ENCODE assay signal across 11 cellular contexts in the genomic region with DNA sequence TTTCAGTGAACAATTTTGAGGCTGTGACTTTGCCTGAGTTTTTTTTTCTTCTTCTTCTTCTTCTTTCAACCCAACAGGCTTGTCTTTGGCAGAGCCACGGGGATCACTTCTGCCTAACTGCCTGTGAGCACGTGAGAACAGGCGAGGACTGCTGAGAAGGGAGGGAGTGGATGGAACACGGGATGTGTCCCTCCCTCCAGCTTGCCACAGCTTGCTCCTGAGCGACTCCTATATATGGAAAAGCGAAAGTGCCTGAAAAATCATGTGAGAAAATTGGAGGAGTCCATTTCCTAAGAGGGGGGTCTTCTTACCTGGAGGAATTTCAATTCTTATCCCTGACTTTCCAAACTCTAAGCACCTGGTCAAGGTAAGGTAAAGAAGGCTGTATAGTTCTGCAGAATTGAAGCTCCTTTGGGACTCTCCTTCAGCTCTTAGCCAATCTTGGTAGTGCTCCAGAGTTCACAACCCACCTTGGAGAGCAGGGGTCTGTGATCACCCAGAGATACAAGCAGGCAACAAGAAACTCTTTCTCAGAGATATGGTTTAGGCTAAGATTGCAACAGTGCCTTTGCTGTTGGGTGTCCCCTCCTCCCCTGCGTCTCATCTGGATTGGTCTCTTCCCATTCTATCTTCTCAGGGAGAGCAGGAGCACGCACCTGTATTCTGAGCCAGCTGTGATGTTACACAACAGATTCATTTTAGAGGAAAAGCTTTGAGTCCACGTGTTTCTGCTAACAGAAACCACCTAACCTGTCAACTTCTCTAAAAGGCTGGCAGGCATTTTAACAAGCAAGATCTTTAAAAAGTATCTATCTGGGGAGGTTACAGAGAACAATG. TPM values are rescaled to one million over a fixed set of nuclear protein-coding genes. Genes with fewer than 3 reads are reported as not detected.
DNase-seq lines count a peak whose midpoint lies in the region; ATAC-seq and TF ChIP-seq lines count a peak whose summit lies in the region.
"Had no signal": no experiment of that assay in that cellular context is flagged by ENCODE, and none has a peak within 500 bp of the region (broad histone marks: within the 10 kb centered on the region; RNA-seq: fewer than 3 reads in every experiment).

A gene (minus strand): TSS at position 208 of the 837 bp plus-strand sequence. CDS start 235 bp downstream, outside the sequence.

- H3K36me3 Mint-ChIP-seq in chondrocyte (ENCODE audit: low read depth): no peaks in the 10 kb centered on the region

- DNase-seq in Daoy (ENCODE audit: low read depth) (peak; percentile 11), NCI-H1048 (lab: John Stamatoyannopoulos, UW) (peak; percentile 56), chondrocyte (ENCODE audit: low spot score) (no peak), mucosa of gallbladder (ENCODE audit: low spot score) (peak; percentile 30), NCI-H1694 (lab: John Stamatoyannopoulos, UW) (no peak), cerebellar cortex (ENCODE audit: low spot score) (no peak), cerebellum (ENCODE audit: low spot score) (no peak)
- DNase-seq: dermis blood vessel endothelial cell, lower lobe of right lung, SHP77 treated with DMSO at 0.1 percent for 48 hours had no signal

- H3K4me1 Mint-ChIP-seq in chondrocyte (ENCODE audit: low read depth): no peaks in the 10 kb centered on the region

- peaks cover 46% of the 10 kb centered on the region for H3K27me3 Mint-ChIP-seq in chondrocyte (ENCODE audit: low read depth)

- no peak within 1 kb of the TSS for H3K4me3 Mint-ChIP-seq in chondrocyte (ENCODE audit: unreplicated experiment)

- no peak within 1 kb of the TSS for H3K27ac Mint-ChIP-seq in chondrocyte (ENCODE audit: unreplicated experiment)

- TF ChIP-seq CTCF in chondrocyte (IDR thresholded peaks at IDR 0.05): peak; percentile 26

- no peaks in the 10 kb centered on the region for H3K9me3 Mint-ChIP-seq in chondrocyte (ENCODE audit: low read depth)

- ATAC-seq in GM19324 (IDR thresholded peaks at IDR 0.05; ENCODE audit: low FRiP score, unreplicated experiment): no peak

RNA-seq across cellular contexts. Expression of the gene that starts here (rescaled TPM):
- total RNA-seq in Daoy (2014; rRNA removed; shearing (Covaris generic)): 0.29 TPM in 1 of 2 replicates, not detected in the other
- not detected in 3 replicates for total RNA-seq in chondrocyte
- 0.98 TPM for total RNA-seq in mucosa of gallbladder
- not detected for total RNA-seq in cerebellum
- total RNA-seq: dermis blood vessel endothelial cell had no signal

Comparison
In these comparisons a context has a peak if more than half of its experiments do, and no peak if none do; other contexts are left out.
1. Peak in DNase-seq in Daoy; RNA of the gene not detected or under 1 TPM.
2. Peak in DNase-seq in mucosa of gallbladder; RNA of the gene not detected or under 1 TPM.